Comparison of ENCODE assay signal across 8 cellular contexts in the genomic region with DNA sequence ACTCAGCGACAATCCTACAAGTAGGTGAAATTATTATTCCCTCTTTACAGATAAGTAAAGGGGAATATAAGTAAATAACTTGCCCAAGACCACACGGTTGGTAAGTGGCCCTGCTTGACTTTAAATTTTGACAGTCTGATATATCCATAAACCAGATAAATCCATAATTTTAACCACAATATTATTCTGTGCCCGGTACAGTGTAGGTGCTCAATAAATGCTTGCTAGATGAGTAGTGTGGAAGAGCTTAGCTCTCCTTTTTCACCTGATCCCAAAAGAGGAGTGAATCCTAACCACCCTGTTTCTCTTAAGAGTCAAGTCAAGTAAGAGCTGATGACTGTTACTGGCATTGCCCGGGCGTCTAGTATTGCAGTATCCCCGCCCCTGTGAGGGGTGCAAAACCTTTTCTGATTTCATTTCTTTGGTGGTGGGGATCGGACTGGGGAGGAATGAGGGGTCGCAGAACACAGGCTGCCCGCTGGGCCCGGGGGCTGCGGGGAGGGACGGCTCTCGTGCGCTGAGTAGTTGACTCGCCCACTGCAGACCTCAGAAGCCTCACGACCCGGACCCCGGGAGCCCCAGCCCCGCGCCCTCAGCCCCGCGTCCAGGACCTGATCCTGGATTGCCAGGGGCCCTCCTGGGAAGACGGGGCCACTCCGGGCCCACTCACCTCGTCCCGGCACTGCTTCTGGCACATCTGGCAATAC. TPM values are rescaled to one million over a fixed set of nuclear protein-coding genes. Genes with fewer than 3 reads are reported as not detected.
A peak's percentile ranks its signal among the peaks of the same experiment; 100 is the strongest.
DNase-seq lines count a peak whose midpoint lies in the region; ATAC-seq, FAIRE-seq and TF ChIP-seq lines count a peak whose summit lies in the region.

No MANE protein-coding gene starts in this region.

- H3K4me1 ChIP-seq in left lung (peaks cover 17 to 76% of the 10 kb centered on the region in 2 donors), urinary bladder (ENCODE audit: insufficient read depth) (peaks cover 4% of the 10 kb centered on the region)

- H3K4me3 ChIP-seq in AG09309 (ENCODE audit: control insufficient read depth, low read depth, low read length) (peak overlapping the region; percentile 91), left lung (peak overlapping the region; percentile 97 to 99), urinary bladder (ENCODE audit: low read depth, low read length) (peak overlapping the region; percentile 96)

- H3K27ac ChIP-seq in left lung, result peak overlapping the region; percentile 73 to 85
- peak overlapping the region; percentile 23 for H3K27ac ChIP-seq in urinary bladder (ENCODE audit: low read depth)

- no peaks in the 10 kb centered on the region for H3K27me3 ChIP-seq in left lung

- intact Hi-C loops in left lung (cut with DNase I), result no loop called here

- H3K36me3 ChIP-seq in left lung, result peaks cover 0 to 6% of the 10 kb centered on the region in 2 donors
- no peaks in the 10 kb centered on the region for H3K36me3 ChIP-seq in urinary bladder (ENCODE audit: insufficient read depth)

- TF ChIP-seq CTCF in AG09309 (IDR thresholded peaks at IDR 0.05; ENCODE audit: control insufficient read depth, insufficient read depth, low read depth, low read length, missing control alignments) (no peak), left lung (IDR thresholded peaks at IDR 0.05) (no peak)

- no peaks in the 10 kb centered on the region for H3K9me3 ChIP-seq in left lung

- TF ChIP-seq POLR2A in GM12892 (IDR thresholded peaks at IDR 0.05; ENCODE audit: low read depth, low read length), result no peak

- no peak for FAIRE-seq in GM12892 (lab: Jason Lieb, UNC)

- no peak for DNase-seq in AG09309 (ENCODE audit: low read depth)
- DNase-seq in astrocyte of the hippocampus (ENCODE audit: low read depth, low spot score), result peak; percentile 27
- peak in 1 of 2 donors; percentile 86 for DNase-seq in left lung
- DNase-seq in GM12892 (ENCODE audit: insufficient read length), result no peak
- DNase-seq in HuH-7.5 (ENCODE audit: low spot score), result no peak

- 2% methylated on average over 26 of the region's 26 CpGs for WGBS in urinary bladder

- ATAC-seq in GM19372 (IDR thresholded peaks at IDR 0.05; ENCODE audit: low read depth, unreplicated experiment) (peak; percentile 6), HG03442 (IDR thresholded peaks at IDR 0.05; ENCODE audit: unreplicated experiment) (peak; percentile 4), left lung (peak; percentile 32)

RNA-seq across cellular contexts. Expression of a gene that starts 0.5 kb away (rescaled TPM):
- total RNA-seq in left lung, result 10 to 100 TPM in 1 of 2 donors, 1 to 10 TPM in 1; 9.3 to 10.4 TPM
- total RNA-seq in urinary bladder, result 15.9 TPM
- polyA plus RNA-seq in urinary bladder, result 8.0 TPM
- polyA plus RNA-seq in GM12892 (2012; ENCODE audit: missing spikeins), result 10.6 TPM

RNA-seq across cellular contexts. Expression of a gene that starts 0.7 kb away (rescaled TPM):
- 100 to 1,000 TPM; 177 to 208 TPM for total RNA-seq in left lung
- 254 TPM for total RNA-seq in urinary bladder
- 262 TPM for polyA plus RNA-seq in urinary bladder
- 415 TPM for polyA plus RNA-seq in GM12892 (2012; ENCODE audit: missing spikeins)

RNA-seq across cellular contexts. Expression of a gene that starts 31.0 kb away (rescaled TPM):
- total RNA-seq in left lung (1 to 10 TPM; 7.0 to 8.1 TPM), urinary bladder (3.8 TPM)
- 7.5 TPM for polyA plus RNA-seq in urinary bladder
- polyA plus RNA-seq in GM12892 (2012; ENCODE audit: missing spikeins), result 3.9 TPM
